ENCODE assay signal across 1 cellular context in genomic region chr19:4399871-4400768, GRCh38.
TF ChIP-seq lines count a peak whose summit lies in the region.

Gene SH3GL1 (minus strand): TSS chr19:4400547. CDS start chr19:4400368, 179 bp downstream.

TF ChIP-seq in K562, 482 proteins besides CTCF, POLR2A, EP300 and RAD21 (continued from another document and continues in another):
- TF ChIP-seq MBD1 (CRISPR knock-in tag; IDR thresholded peaks at IDR 0.05) (no peak), ZNF717 (CRISPR knock-in tag; IDR thresholded peaks at IDR 0.05) (no peak), NCOA2 (IDR thresholded peaks at IDR 0.05; ENCODE audit: partially characterized antibody in 2 of 2) (no peak), ZC3H11A (IDR thresholded peaks at IDR 0.05; ENCODE audit: low read depth, low read length) (no peak), KLF6 (CRISPR knock-in tag; IDR thresholded peaks at IDR 0.05; ENCODE audit: borderline replicate concordance) (no peak), ZNF639 (CRISPR knock-in tag; conservative IDR thresholded peaks at IDR 0.05 in 1 of 2, IDR thresholded peaks at IDR 0.05 in 1 of 2) (peak in 1 of 2 experiments; percentile 99; a peak in 2 of 4 replicates), RBM25 (IDR thresholded peaks at IDR 0.05; ENCODE audit: low read depth, low read length, severe bottlenecking) (no peak), TAF9B (IDR thresholded peaks at IDR 0.05; ENCODE audit: partially characterized antibody) (no peak), FUS (optimal IDR thresholded peaks at IDR 0.05; ENCODE audit: low read depth, low read length) (no peak), MYBL2 (IDR thresholded peaks at IDR 0.05; ENCODE audit: low read depth) (peak; percentile 70), MYBL2 (CRISPR knock-in tag; IDR thresholded peaks at IDR 0.05; ENCODE audit: borderline replicate concordance) (no peak), RBM39 (optimal IDR thresholded peaks at IDR 0.05; ENCODE audit: low read depth, low read length) (no peak), FOSL1 (tag; conservative IDR thresholded peaks at IDR 0.05) (peak; percentile 63), RAD51 (IDR thresholded peaks at IDR 0.05; ENCODE audit: borderline replicate concordance, low read depth) (no peak; the same call in 1 of the 2 replicates), NFIC (IDR thresholded peaks at IDR 0.05) (peak; percentile 26; the same call in 1 of the 2 replicates), SMAD1 (IDR thresholded peaks at IDR 0.05; ENCODE audit: low read depth, low read length, partially characterized antibody) (no peak), ZNF77 (CRISPR knock-in tag; IDR thresholded peaks at IDR 0.05) (no peak), ZNF282 (CRISPR knock-in tag; IDR thresholded peaks at IDR 0.05) (no peak), POLR2H (tag; IDR thresholded peaks at IDR 0.05; ENCODE audit: low read depth) (no peak), ZBTB2 (IDR thresholded peaks at IDR 0.05) (no peak; the same call in 1 of the 2 replicates), GATAD2A (IDR thresholded peaks at IDR 0.05) (no peak), ZKSCAN1 (IDR thresholded peaks at IDR 0.05; ENCODE audit: low read depth, low read length) (peak; percentile 74; the same call in 1 of the 2 replicates), E2F6 (IDR thresholded peaks at IDR 0.05; ENCODE audit: borderline replicate concordance in 1 of 2, extremely low read depth in 1 of 2, insufficient read depth in 1 of 2, insufficient read length in 1 of 2, low read depth in 1 of 2, low read length in 1 of 2, poor library complexity in 1 of 2, severe bottlenecking in 1 of 2) (peak in 1 of 2 experiments; percentile 37), CTBP1 (IDR thresholded peaks at IDR 0.05; ENCODE audit: borderline replicate concordance) (0 out of 2 replicates have a peak, but pooled peaks have one; percentile 56), GABPB1 (CRISPR knock-in tag; IDR thresholded peaks at IDR 0.05) (peak; percentile 50), HNRNPL (IDR thresholded peaks at IDR 0.05; ENCODE audit: low read depth, low read length) (0 out of 2 replicates have a peak, but pooled peaks have one; percentile 40), MEF2A (IDR thresholded peaks at IDR 0.05; ENCODE audit: control insufficient read depth, low read depth, low read length) (peak; percentile 44; the same call in 1 of the 2 replicates), CTCFL (IDR thresholded peaks at IDR 0.05; ENCODE audit: borderline replicate concordance, insufficient read depth, low read depth, low read length, poor library complexity, severe bottlenecking) (peak; percentile 94), ZNF143 (CRISPR knock-in tag; IDR thresholded peaks at IDR 0.05) (0 out of 2 replicates have a peak, but pooled peaks have one; percentile 46), RFX5 (IDR thresholded peaks at IDR 0.05; ENCODE audit: low read depth, low read length) (no peak), ZZZ3 (IDR thresholded peaks at IDR 0.05) (no peak), ZFP1 (CRISPR knock-in tag; IDR thresholded peaks at IDR 0.05) (no peak), ZNF165 (CRISPR knock-in tag; IDR thresholded peaks at IDR 0.05; ENCODE audit: borderline replicate concordance) (no peak), ATF3 (IDR thresholded peaks at IDR 0.05) (no peak), ATF3 (CRISPR knock-in tag; conservative IDR thresholded peaks at IDR 0.05) (no peak), THRAP3 (IDR thresholded peaks at IDR 0.05; ENCODE audit: borderline replicate concordance) (no peak), SMAD2 (IDR thresholded peaks at IDR 0.05; ENCODE audit: low read depth, low read length) (no peak), PREB (CRISPR knock-in tag; IDR thresholded peaks at IDR 0.05) (no peak), E2F5 (CRISPR knock-in tag; IDR thresholded peaks at IDR 0.05) (no peak), KDM1A (IDR thresholded peaks at IDR 0.05) (no peak), RNF219 (CRISPR knock-in tag; IDR thresholded peaks at IDR 0.05) (no peak), SPI1 (IDR thresholded peaks at IDR 0.05; ENCODE audit: borderline replicate concordance, low read depth, low read length) (no peak), U2AF1 (optimal IDR thresholded peaks at IDR 0.05; ENCODE audit: low read depth, low read length) (no peak), ARID4B (CRISPR knock-in tag; IDR thresholded peaks at IDR 0.05) (peak; percentile 88), ATF7 (IDR thresholded peaks at IDR 0.05) (no peak; the same call in 1 of the 2 replicates), ESRRB (CRISPR knock-in tag; IDR thresholded peaks at IDR 0.05; ENCODE audit: borderline replicate concordance) (no peak), CREB5 (CRISPR knock-in tag; IDR thresholded peaks at IDR 0.05) (no peak)
